8 cellular contexts compared by ENCODE assay signal in the genomic region with DNA sequence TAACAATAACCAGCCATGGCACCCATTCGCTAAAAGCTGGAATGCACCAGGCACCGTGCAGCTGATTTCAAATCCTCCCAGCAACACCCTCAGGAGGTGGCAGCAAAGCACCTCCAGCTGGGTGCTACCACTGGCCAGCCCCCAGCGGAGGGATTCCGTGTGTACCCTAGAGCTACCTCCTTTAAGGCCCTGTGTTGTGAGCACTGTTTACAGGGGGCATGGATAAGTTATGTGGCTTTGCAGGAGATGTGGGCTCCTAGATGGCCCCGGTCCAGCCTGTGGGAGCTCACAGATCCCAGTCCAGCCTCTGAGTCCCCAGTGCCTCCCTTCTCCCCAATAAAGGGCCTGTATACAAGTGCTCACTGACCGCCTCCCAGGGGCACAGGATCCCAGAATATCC. TPM values are rescaled to one million over a fixed set of nuclear protein-coding genes. Genes with fewer than 3 reads are reported as not detected.
DNase-seq lines count a peak whose midpoint lies in the region; ATAC-seq and TF ChIP-seq lines count a peak whose summit lies in the region.

No MANE protein-coding gene starts in this region.

- H3K36me3 ChIP-seq in Panc1 (ENCODE audit: control insufficient read depth, insufficient read depth, low read length) (no peaks in the 10 kb centered on the region), left ventricle myocardium inferior (peaks cover 37% of the 10 kb centered on the region)

- H3K4me3 ChIP-seq in Panc1 (ENCODE audit: low read depth in 2 of 2, low read length in 2 of 2) = peak overlapping the region; percentile 47 to 63
- peak overlapping the region; percentile 54 for H3K4me3 ChIP-seq in left ventricle myocardium inferior

- H3K4me1 ChIP-seq in Panc1 (ENCODE audit: control insufficient read depth, insufficient read depth, low read length) = peaks cover 29% of the 10 kb centered on the region
- H3K4me1 ChIP-seq in left ventricle myocardium inferior = peaks cover 23% of the 10 kb centered on the region

- ATAC-seq in GM18517 (IDR thresholded peaks at IDR 0.05; ENCODE audit: unreplicated experiment) = peak; percentile 32
- ATAC-seq in HG02884 (IDR thresholded peaks at IDR 0.05; ENCODE audit: unreplicated experiment) = peak; percentile 40
- peak; percentile 75 for ATAC-seq in Panc1

- POLR2A ChIA-PET in Panc1 (lab: Charles Lee) = interaction anchor here (0.6 to 1.9 kb wide), 6 partner anchors 13 to 168 kb away, joined by 3 to 12 read pairs (median 4); no protein-coding TSS in a partner anchor

- no peaks in the 10 kb centered on the region for H3K36me3 Mint-ChIP-seq in glutamatergic neuron (ENCODE audit: unreplicated experiment)

- BruUV-seq in Panc1 (replicated peaks; lab: Mats Ljungman, UMichigan) = no TSS peak

- peaks cover 10% of the 10 kb centered on the region for H3K27me3 Mint-ChIP-seq in glutamatergic neuron (ENCODE audit: unreplicated experiment)

- H3K27me3 ChIP-seq in Panc1 (ENCODE audit: control insufficient read depth, insufficient read depth, low read length) = no peaks in the 10 kb centered on the region
- H3K27me3 ChIP-seq in left ventricle myocardium inferior (ENCODE audit: low read depth) = no peaks in the 10 kb centered on the region

- TF ChIP-seq CTCF in Panc1 (IDR thresholded peaks at IDR 0.05) (no peak), left ventricle myocardium inferior (IDR thresholded peaks at IDR 0.05; ENCODE audit: borderline replicate concordance) (peak; percentile 26), glutamatergic neuron (IDR thresholded peaks at IDR 0.05; ENCODE audit: partially characterized antibody, unreplicated experiment) (no peak)

- H3K27ac Mint-ChIP-seq in glutamatergic neuron (ENCODE audit: unreplicated experiment) = no peak overlapping the region

- intact Hi-C loops in Panc1 (cut with micrococcal nuclease; ENCODE audit: unreplicated experiment) = no loop called here
- intact Hi-C loops in left ventricle myocardium inferior (cut with micrococcal nuclease) = no loop called here

- CTCF ChIA-PET in Panc1 (lab: Charles Lee) = interaction anchor here (0.6 to 1.8 kb wide), 8 partner anchors 12 to 285 kb away, joined by 3 to 10 read pairs (median 4); no protein-coding TSS in a partner anchor

- H3K4me3 Mint-ChIP-seq in glutamatergic neuron (ENCODE audit: unreplicated experiment) = no peak overlapping the region

- DNase-seq in Panc1 (ENCODE audit: low read depth, low spot score) = no peak
- peak; percentile 46 for DNase-seq in activated T-helper 9 cell treated with anti-CD3 and anti-CD28 coated beads, Interleukin-2, amount 50 U/mL, for 16 hours (ENCODE audit: low read depth)
- no peak for DNase-seq in left ventricle myocardium inferior
- DNase-seq in stimulated activated CD4-positive, alpha-beta T cell treated with anti-CD3 and anti-CD28 coated beads, Interleukin-4, amount 100 ng/mL, for 4 hours = peak; percentile 32 to 57
- no peak for DNase-seq in globus pallidus (ENCODE audit: low spot score)
- no peak for DNase-seq in glutamatergic neuron

- H3K27ac ChIP-seq in Panc1 (ENCODE audit: low read length) (peak overlapping the region; percentile 94), left ventricle myocardium inferior (replicated peaks) (peak overlapping the region; percentile 67)

- in situ Hi-C loops in Panc1 (cut with HindIII; ENCODE audit: low pct_unique_long_range_greater_than_20kb, low sequenced_read_pairs) = no loop called here

- no peaks in the 10 kb centered on the region for H3K4me1 Mint-ChIP-seq in glutamatergic neuron (ENCODE audit: low read depth, unreplicated experiment)

- H3K9me3 Mint-ChIP-seq in glutamatergic neuron (ENCODE audit: unreplicated experiment) = peaks cover 3% of the 10 kb centered on the region

- no peaks in the 10 kb centered on the region for H3K9me3 ChIP-seq in Panc1 (ENCODE audit: control insufficient read depth, insufficient read depth, low read depth, low read length)
- no peaks in the 10 kb centered on the region for H3K9me3 ChIP-seq in left ventricle myocardium inferior (replicated peaks)

RNA-seq across cellular contexts. Expression of a gene that starts 27.1 kb away (rescaled TPM):
- total RNA-seq in Panc1 (2021; ENCODE audit: unreplicated experiment) (148 TPM), left ventricle myocardium inferior (27.7 TPM), glutamatergic neuron (ENCODE audit: unreplicated experiment) (54.6 TPM)
- polyA plus RNA-seq in Panc1 (2012; ENCODE audit: insufficient read length) = 171 TPM

Comparison
In these comparisons a context has a peak if more than half of its experiments do, and no peak if none do; other contexts are left out.
1. DNase-seq: peak in activated T-helper 9 cell treated with anti-CD3 and anti-CD28 coated beads, Interleukin-2, amount 50 U/mL, for 16 hours (single experiment) and stimulated activated CD4-positive, alpha-beta T cell treated with anti-CD3 and anti-CD28 coated beads, Interleukin-4, amount 100 ng/mL, for 4 hours (2 of 2); none in Panc1 (single experiment), left ventricle myocardium inferior (single experiment), globus pallidus (single experiment) and glutamatergic neuron (single experiment).
2. Peak in every context shown above with its lines, with median percentiles within 50 percentile points of each other: ATAC-seq.